Comparison of ENCODE assay signal across 22 cellular contexts in genomic region chr3:86830566-86830965, GRCh38.
A peak's percentile ranks its signal among the peaks of the same experiment; 100 is the strongest.
DNase-seq lines count a peak whose midpoint lies in the region; FAIRE-seq and TF ChIP-seq lines count a peak whose summit lies in the region.
"Had no signal": no experiment of that assay in that cellular context is flagged by ENCODE, and none has a peak within 500 bp of the region (broad histone marks: within the 10 kb centered on the region; RNA-seq: fewer than 3 reads in every experiment).

No MANE protein-coding gene starts in this region.

- no peaks in the 10 kb centered on the region for H3K36me3 ChIP-seq in astrocyte (ENCODE audit: insufficient read depth, low read length)
- H3K36me3 ChIP-seq: BLaER1 treated with 17β-estradiol and CSF1 and Interleukin-3, amounts not matched to agents 10 nM and 100 nM; transverse colon had no signal

- H3K36me3 Mint-ChIP-seq in astrocyte (ENCODE audit: low read depth, unreplicated experiment), result no peaks in the 10 kb centered on the region
- H3K36me3 Mint-ChIP-seq: activated naive CD8-positive, alpha-beta T cell; mesothelial cell of epicardium had no signal

- no peaks in the 10 kb centered on the region for H3K4me1 ChIP-seq in astrocyte (ENCODE audit: insufficient read depth, low read length)
- H3K4me1 ChIP-seq: BLaER1 treated with 17β-estradiol and CSF1 and Interleukin-3, amounts not matched to agents 10 nM and 100 nM; transverse colon had no signal

- H3K4me1 Mint-ChIP-seq in astrocyte (ENCODE audit: low read depth, unreplicated experiment), result no peaks in the 10 kb centered on the region
- H3K4me1 Mint-ChIP-seq: nephron; stimulated activated naive CD8-positive, alpha-beta T cell treated with anti-CD3 and anti-CD28 coated beads, Interleukin-15, amount 100 ng/mL, for 72 hours had no signal

- no peak overlapping the region for H3K9ac ChIP-seq in astrocyte (ENCODE audit: low read length)
- H3K9ac ChIP-seq: BLaER1 treated with 17β-estradiol and CSF1 and Interleukin-3, amounts not matched to agents 10 nM and 100 nM had no signal

- no peak overlapping the region for H2AFZ ChIP-seq in astrocyte (ENCODE audit: low read depth, low read length)

- no peak overlapping the region for H3K4me2 ChIP-seq in astrocyte (ENCODE audit: low read length)
- H3K4me2 ChIP-seq: BLaER1 treated with 17β-estradiol and CSF1 and Interleukin-3, amounts not matched to agents 10 nM and 100 nM had no signal

- H3K27me3 ChIP-seq in astrocyte (ENCODE audit: insufficient read depth, low read length), result no peaks in the 10 kb centered on the region
- H3K27me3 ChIP-seq: BLaER1 treated with 17β-estradiol and CSF1 and Interleukin-3, amounts not matched to agents 10 nM and 100 nM; transverse colon had no signal

- no peaks in the 10 kb centered on the region for H3K27me3 Mint-ChIP-seq in astrocyte (ENCODE audit: low read depth, unreplicated experiment)
- H3K27me3 Mint-ChIP-seq: activated naive CD8-positive, alpha-beta T cell; progenitor cell of endocrine pancreas; stimulated activated naive CD8-positive, alpha-beta T cell treated with anti-CD3 and anti-CD28 coated beads, Interleukin-15, amount 100 ng/mL, for 72 hours had no signal

- no peaks in the 10 kb centered on the region for H3K79me2 ChIP-seq in astrocyte (ENCODE audit: insufficient read depth, low read length)

- no peaks in the 10 kb centered on the region for H3K9me3 Mint-ChIP-seq in astrocyte (ENCODE audit: unreplicated experiment)
- H3K9me3 Mint-ChIP-seq: activated T-helper 1 cell treated with anti-CD3 and anti-CD28 coated beads, Interleukin-12 subunit alpha, Interleukin-12 subunit beta, Interleukin-2, Interleukin-4 antibody, amounts not matched to agents 30 ng/mL and 10 ng/mL and 1 ng/mL, durations not matched to agents 14 hours and 24 hours and 36 hours had no signal

- DNase-seq in GM04503 (ENCODE audit: low read depth) (peak; percentile 21), astrocyte (ENCODE audit: low read depth) (peak; percentile 84), fibroblast of villous mesenchyme (ENCODE audit: low read depth) (peak; percentile 49), smooth muscle cell of the brain vasculature (ENCODE audit: low read depth, low spot score) (peak; percentile 7), D721Med (ENCODE audit: insufficient read length, low spot score) (no peak), foreskin melanocyte (no peak), SKM-1 (lab: John Stamatoyannopoulos, UW; ENCODE audit: unreplicated experiment) (no peak)
- DNase-seq: activated CD4-positive, alpha-beta T cell treated with anti-CD3 and anti-CD28 coated beads for 4 hours; Calu3; MM.1S; NCI-H1694 treated with DMSO at 0.1 percent for 48 hours; small intestine; stimulated activated CD4-positive, alpha-beta T cell treated with anti-CD3 and anti-CD28 coated beads, Interleukin-4, amount 100 ng/mL, for 1 hour; stimulated activated naive CD8-positive, alpha-beta T cell treated with anti-CD3 and anti-CD28 coated beads, Interleukin-15, amount 100 ng/mL, for 72 hours; transverse colon had no signal

- FAIRE-seq in astrocyte (lab: Jason Lieb, UNC) (no peak), D721Med (lab: Jason Lieb, UNC) (no peak)
- FAIRE-seq: small intestine, TTC549 had no signal

- no peak overlapping the region for H3K4me3 Mint-ChIP-seq in astrocyte (ENCODE audit: unreplicated experiment)
- H3K4me3 Mint-ChIP-seq: activated naive CD8-positive, alpha-beta T cell; activated T-helper 1 cell treated with anti-CD3 and anti-CD28 coated beads, Interleukin-12 subunit alpha, Interleukin-12 subunit beta, Interleukin-2, Interleukin-4 antibody, amounts not matched to agents 30 ng/mL and 10 ng/mL and 1 ng/mL, durations not matched to agents 14 hours and 24 hours and 36 hours; mesothelial cell of epicardium; nephron; stimulated activated naive CD8-positive, alpha-beta T cell treated with anti-CD3 and anti-CD28 coated beads, Interleukin-15, amount 100 ng/mL, for 72 hours had no signal

- no peaks in the 10 kb centered on the region for H3K9me3 ChIP-seq in astrocyte (ENCODE audit: insufficient read depth, low read depth, low read length)
- H3K9me3 ChIP-seq: BLaER1 treated with 17β-estradiol and CSF1 and Interleukin-3, amounts not matched to agents 10 nM and 100 nM; transverse colon had no signal

- TF ChIP-seq CTCF in astrocyte (IDR thresholded peaks at IDR 0.05; ENCODE audit: insufficient read depth, low read depth, low read length) (no peak), fibroblast of villous mesenchyme (IDR thresholded peaks at IDR 0.05; ENCODE audit: insufficient read depth, low read depth, low read length) (no peak), D721Med (IDR thresholded peaks at IDR 0.05; ENCODE audit: insufficient read depth, missing control alignments) (no peak)

- H3K27ac ChIP-seq in astrocyte (ENCODE audit: low read depth, low read length), result no peak overlapping the region
- H3K27ac ChIP-seq: BLaER1 treated with 17β-estradiol and CSF1 and Interleukin-3, amounts not matched to agents 10 nM and 100 nM; transverse colon had no signal

- H3K4me3 ChIP-seq in astrocyte (ENCODE audit: insufficient read depth, low read depth, low read length) (no peak overlapping the region), fibroblast of villous mesenchyme (ENCODE audit: low read depth, low read length) (no peak overlapping the region)
- H3K4me3 ChIP-seq: BLaER1 treated with 17β-estradiol and CSF1 and Interleukin-3, amounts not matched to agents 10 nM and 100 nM; transverse colon had no signal

- no peak overlapping the region for H3K27ac Mint-ChIP-seq in astrocyte (ENCODE audit: unreplicated experiment)
- H3K27ac Mint-ChIP-seq: activated naive CD8-positive, alpha-beta T cell; activated T-helper 1 cell treated with anti-CD3 and anti-CD28 coated beads, Interleukin-12 subunit alpha, Interleukin-12 subunit beta, Interleukin-2, Interleukin-4 antibody, amounts not matched to agents 30 ng/mL and 10 ng/mL and 1 ng/mL, durations not matched to agents 14 hours and 24 hours and 36 hours; mesothelial cell of epicardium; nephron; progenitor cell of endocrine pancreas; stimulated activated naive CD8-positive, alpha-beta T cell treated with anti-CD3 and anti-CD28 coated beads, Interleukin-15, amount 100 ng/mL, for 72 hours had no signal

- no peaks in the 10 kb centered on the region for H4K20me1 ChIP-seq in astrocyte (ENCODE audit: insufficient read depth, low read length)
- H4K20me1 ChIP-seq: BLaER1 treated with 17β-estradiol and CSF1 and Interleukin-3, amounts not matched to agents 10 nM and 100 nM had no signal

Comparison
In these comparisons a context has a peak if more than half of its experiments do, and no peak if none do; other contexts are left out.
1. DNase-seq: peak in GM04503 (single experiment), astrocyte (single experiment), fibroblast of villous mesenchyme (single experiment) and smooth muscle cell of the brain vasculature (single experiment); none in D721Med (single experiment), foreskin melanocyte (single experiment) and SKM-1 (single experiment).